ENCODE assay signal across 8 cellular contexts in the genomic region with DNA sequence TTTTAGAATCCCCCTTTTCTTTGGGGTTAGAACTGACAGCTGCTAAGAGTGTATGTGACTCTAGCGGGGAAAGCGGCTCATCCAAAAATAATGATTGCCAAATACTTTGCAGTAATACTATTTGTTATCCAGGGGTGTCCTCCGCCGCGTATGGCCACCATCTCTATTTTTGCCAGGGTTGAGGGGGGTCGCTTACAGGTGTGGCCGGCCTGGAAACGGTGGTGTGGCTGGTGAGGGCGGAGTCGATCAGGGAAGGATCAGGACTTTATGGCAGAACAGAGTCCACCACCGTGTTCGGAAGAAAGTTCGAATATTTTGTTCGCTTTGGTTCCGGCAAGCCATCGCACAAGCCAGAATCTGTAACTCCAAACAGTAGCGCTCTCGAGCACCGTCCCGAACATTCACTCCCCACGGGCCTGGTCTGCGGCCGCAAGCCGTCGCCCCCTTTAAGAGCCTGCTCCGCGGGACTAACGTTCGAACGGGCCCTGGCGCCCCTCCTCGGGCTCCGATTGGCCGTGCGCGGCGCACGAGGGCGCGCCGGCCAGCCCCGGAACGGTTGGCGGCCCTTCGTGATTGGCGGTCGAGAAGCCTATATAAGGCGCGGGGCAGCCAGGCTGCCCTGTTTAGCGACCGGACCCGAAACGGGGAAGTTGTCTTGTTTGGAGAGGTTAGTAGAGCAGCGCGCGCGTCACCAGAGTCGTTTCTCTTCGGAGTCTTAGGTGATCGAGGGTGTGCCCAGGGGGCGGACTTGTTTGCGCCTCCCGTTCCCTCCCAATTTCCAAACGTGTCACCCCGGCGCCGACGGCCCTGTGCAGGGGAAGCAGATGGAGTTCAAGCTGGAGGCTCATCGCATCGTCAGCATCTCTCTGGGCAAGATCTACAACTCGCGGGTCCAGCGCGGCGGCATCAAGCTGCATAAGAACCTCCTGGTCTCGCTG. TPM values are rescaled to one million over a fixed set of nuclear protein-coding genes. Genes with fewer than 3 reads are reported as not detected.
DNase-seq lines count a peak whose midpoint lies in the region; ATAC-seq and TF ChIP-seq lines count a peak whose summit lies in the region.

Gene IER5 (plus strand): TSS at position 622 of the 938 bp plus-strand sequence. CDS start 203 bp downstream, at position 825.

- H3K27me3 ChIP-seq in PC-3 (ENCODE audit: low read length) (no peaks in the 10 kb centered on the region), mononuclear cell (ENCODE audit: insufficient read depth, low read length) (no peaks in the 10 kb centered on the region)

- intact Hi-C loops in PC-3 (cut with micrococcal nuclease): loop anchor here (5.0 kb wide), 1 partner anchor 66 kb away; the partner anchor contains the start of gene STX6

- H3F3A ChIP-seq in PC-3 (ENCODE audit: low read length, unreplicated experiment): peaks cover 16% of the 10 kb centered on the region

- H4K20me1 ChIP-seq in PC-3 (ENCODE audit: low read length): peaks cover 39% of the 10 kb centered on the region

- no peaks in the 10 kb centered on the region for H3K9me2 ChIP-seq in PC-3 (replicated peaks; ENCODE audit: low read length)

- DNase-seq in DMS53 (lab: John Stamatoyannopoulos, UW): peak; percentile 97
- peak; percentile 90 for DNase-seq in Jurkat, Clone E6-1 (ENCODE audit: low read depth, low spot score)
- peak; percentile 95 for DNase-seq in PC-3
- DNase-seq in activated T-cell treated with anti-CD3 and anti-CD28 coated beads for 4 hours: peak; percentile 94
- peak; percentile 98 for DNase-seq in epithelial cell of esophagus (ENCODE audit: low read depth)
- DNase-seq in stimulated activated CD8-positive, alpha-beta memory T cell treated with anti-CD3 and anti-CD28 coated beads, Interleukin-4, amount 100 ng/mL, for 1 hour (ENCODE audit: low read depth in 2 of 2, low spot score in 1 of 2): peak; percentile 92 to 95

- H3K9me3 ChIP-seq in PC-3 (ENCODE audit: low read length) (no peaks in the 10 kb centered on the region), mononuclear cell (ENCODE audit: low read depth, low read length) (no peaks in the 10 kb centered on the region)

- TSS peak; percentile 81 for BruUV-seq in PC-3 (replicated peaks; lab: Mats Ljungman, UMichigan)

- POLR2A ChIA-PET in PC-3 (lab: Charles Lee; ENCODE audit: unreplicated experiment): interaction anchor here (0.5 kb wide), 1 partner anchor 17 kb away, joined by 3 read pairs; no protein-coding TSS in a partner anchor

- peak within 1 kb of the TSS; percentile 97 for H3K9ac ChIP-seq in PC-3 (ENCODE audit: low read length)

- peak within 1 kb of the TSS; percentile 66 for H2AFZ ChIP-seq in PC-3 (ENCODE audit: low read length)

- H3K4me3 ChIP-seq in Jurkat, Clone E6-1 (ENCODE audit: low read length): peak within 1 kb of the TSS; percentile 72
- H3K4me3 ChIP-seq in PC-3 (ENCODE audit: low read length) (peak within 1 kb of the TSS; percentile 99), epithelial cell of esophagus (ENCODE audit: low read length) (peak within 1 kb of the TSS; percentile 89), mononuclear cell (ENCODE audit: low read length) (peak within 1 kb of the TSS; percentile 89)

- CTCF ChIA-PET in PC-3 (lab: Charles Lee): no interaction called here

- peak; percentile 62 for ATAC-seq in GM21717 (IDR thresholded peaks at IDR 0.05; ENCODE audit: unreplicated experiment)
- peak; percentile 72 for ATAC-seq in PC-3

- H3K79me2 ChIP-seq in PC-3 (ENCODE audit: low read length): peaks cover 61% of the 10 kb centered on the region

- peaks cover 35% of the 10 kb centered on the region for H3K36me3 ChIP-seq in PC-3 (ENCODE audit: low read depth, low read length)

- peak within 1 kb of the TSS; percentile 90 for H3K27ac ChIP-seq in PC-3 (ENCODE audit: low read length)

- H3K4me1 ChIP-seq in PC-3 (ENCODE audit: insufficient read depth, low read length): peaks cover 18% of the 10 kb centered on the region
- peaks cover 59% of the 10 kb centered on the region for H3K4me1 ChIP-seq in mononuclear cell (ENCODE audit: insufficient read depth, low read length)

- TF ChIP-seq CTCF in PC-3 (conservative IDR thresholded peaks at IDR 0.05; ENCODE audit: low read depth, low read length) (no peak), epithelial cell of esophagus (IDR thresholded peaks at IDR 0.05; ENCODE audit: insufficient read depth, low read depth, low read length, missing control alignments) (no peak)

- H3K4me2 ChIP-seq in PC-3 (ENCODE audit: low read length): peak within 1 kb of the TSS; percentile 92

RNA-seq across cellular contexts. Expression of gene IER5, which starts in this region (rescaled TPM):
- 6.8 TPM for polyA plus RNA-seq in Jurkat, Clone E6-1 (2012; ENCODE audit: insufficient read depth, insufficient read length)
- 100 and 126 TPM in 2 replicates for total RNA-seq in PC-3 (2014; rRNA removed)
- 170 TPM for total RNA-seq in mononuclear cell

Comparison
In these comparisons a context has a peak if more than half of its experiments do, and no peak if none do; other contexts are left out.
1. Peak in every context shown above with its lines: DNase-seq, ATAC-seq, H3K4me3 ChIP-seq and H3K27ac ChIP-seq.